ENCODE assay signal across 24 cellular contexts in genomic region chr11:27291954-27292641, GRCh38.
DNase-seq lines count a peak whose midpoint lies in the region; ATAC-seq, FAIRE-seq and TF ChIP-seq lines count a peak whose summit lies in the region.
"Had no signal": no experiment of that assay in that cellular context is flagged by ENCODE, and none has a peak within 500 bp of the region (broad histone marks: within the 10 kb centered on the region; RNA-seq: fewer than 3 reads in every experiment).

No MANE protein-coding gene starts in this region.

- H3K4me3 ChIP-seq in astrocyte (ENCODE audit: insufficient read depth, low read depth, low read length) (no peak overlapping the region), smooth muscle cell (no peak overlapping the region)
- H3K4me3 ChIP-seq: BLaER1 treated with 17β-estradiol and CSF1 and Interleukin-3, amounts not matched to agents 10 nM and 100 nM; SJCRH30; thyroid gland had no signal

- DNase-seq in HCEC 1CT = peak; percentile 53
- peak; percentile 49 for DNase-seq in astrocyte (ENCODE audit: low read depth)
- DNase-seq in left lobe of liver (ENCODE audit: low spot score) = peak; percentile 80
- no peak for DNase-seq in smooth muscle cell (lab: John Stamatoyannopoulos, UW; ENCODE audit: unreplicated experiment)
- no peak for DNase-seq in endothelial cell (ENCODE audit: low spot score)
- no peak for DNase-seq in NCI-H526 treated with DMSO at 0.1 percent for 48 hours (lab: John Stamatoyannopoulos, UW)
- DNase-seq in NCI-H82 treated with DMSO at 0.1 percent for 48 hours (lab: John Stamatoyannopoulos, UW; ENCODE audit: unreplicated experiment) = no peak
- DNase-seq: activated naive CD4-positive, alpha-beta T cell; brain microvascular endothelial cell; DMS79; effector CD4-positive, alpha-beta T cell; foreskin melanocyte; mesenchymal stem cell; NCI-H1092; NCI-H1694 treated with DMSO at 0.1 percent for 48 hours; NCI-H526; nucleus accumbens; thyroid gland had no signal

- H3K79me2 ChIP-seq in astrocyte (ENCODE audit: insufficient read depth, low read length) (no peaks in the 10 kb centered on the region), smooth muscle cell (ENCODE audit: low read depth) (no peaks in the 10 kb centered on the region)

- WGBS in smooth muscle cell (ENCODE audit: low lambda C conversion rate) = 63% methylated on average over 5 of the region's 5 CpGs

- H3K27me3 Mint-ChIP-seq in astrocyte (ENCODE audit: low read depth, unreplicated experiment) (no peaks in the 10 kb centered on the region), endothelial cell (ENCODE audit: unreplicated experiment) (peaks cover 2% of the 10 kb centered on the region)

- H2AFZ ChIP-seq in astrocyte (ENCODE audit: low read depth, low read length) = no peak overlapping the region
- H2AFZ ChIP-seq in smooth muscle cell (ENCODE audit: low read depth) = peak overlapping the region; percentile 36

- H3K4me1 ChIP-seq in astrocyte (ENCODE audit: insufficient read depth, low read length) (peaks cover 10% of the 10 kb centered on the region), smooth muscle cell (ENCODE audit: low read depth) (peaks cover 10% of the 10 kb centered on the region)
- H3K4me1 ChIP-seq: BLaER1 treated with 17β-estradiol and CSF1 and Interleukin-3, amounts not matched to agents 10 nM and 100 nM; thyroid gland had no signal

- no peak overlapping the region for H3K27ac ChIP-seq in astrocyte (ENCODE audit: low read depth, low read length)
- no peak overlapping the region for H3K27ac ChIP-seq in smooth muscle cell (ENCODE audit: low read depth)
- H3K27ac ChIP-seq: BLaER1 treated with 17β-estradiol and CSF1 and Interleukin-3, amounts not matched to agents 10 nM and 100 nM; brain microvascular endothelial cell; SJCRH30; thyroid gland had no signal

- no peak overlapping the region for H3K4me3 Mint-ChIP-seq in astrocyte (ENCODE audit: unreplicated experiment)
- H3K4me3 Mint-ChIP-seq in endothelial cell (ENCODE audit: unreplicated experiment) = no peak overlapping the region
- H3K4me3 Mint-ChIP-seq: activated T-cell treated with anti-CD3 and anti-CD28 coated beads, Interleukin-2, amount 50 U/mL, for 72 hours; naive thymus-derived CD4-positive, alpha-beta T cell; stimulated activated naive CD8-positive, alpha-beta T cell treated with anti-CD3 and anti-CD28 coated beads, Interleukin-15, Interleukin-2, amounts not matched to agents 100 ng/mL and 50 ng/mL, for 24 hours; WTC11 had no signal

- H3K36me3 Mint-ChIP-seq in astrocyte (ENCODE audit: low read depth, unreplicated experiment) (peaks cover 4% of the 10 kb centered on the region), endothelial cell (ENCODE audit: low read depth, unreplicated experiment) (peaks cover 8% of the 10 kb centered on the region)

- peaks cover 5% of the 10 kb centered on the region for H3F3A ChIP-seq in smooth muscle cell (ENCODE audit: low read depth)

- H3K4me1 Mint-ChIP-seq in astrocyte (ENCODE audit: low read depth, unreplicated experiment) = peaks cover 18% of the 10 kb centered on the region
- H3K4me1 Mint-ChIP-seq in endothelial cell (ENCODE audit: unreplicated experiment) = no peaks in the 10 kb centered on the region
- H3K4me1 Mint-ChIP-seq: naive thymus-derived CD4-positive, alpha-beta T cell had no signal

- TF ChIP-seq CTCF in astrocyte (IDR thresholded peaks at IDR 0.05; ENCODE audit: insufficient read depth, low read depth, low read length) = no peak
- TF ChIP-seq CTCF in smooth muscle cell (IDR thresholded peaks at IDR 0.05; ENCODE audit: borderline replicate concordance, insufficient read depth, poor library complexity, severe bottlenecking) = no peak
- TF ChIP-seq CTCF in endothelial cell (IDR thresholded peaks at IDR 0.05; ENCODE audit: unreplicated experiment) = no peak

- H3K36me3 ChIP-seq in astrocyte (ENCODE audit: insufficient read depth, low read length) (no peaks in the 10 kb centered on the region), smooth muscle cell (ENCODE audit: low read depth) (no peaks in the 10 kb centered on the region)
- H3K36me3 ChIP-seq: brain microvascular endothelial cell, SJCRH30, thyroid gland had no signal

- H4K20me1 ChIP-seq in astrocyte (ENCODE audit: insufficient read depth, low read length) = no peaks in the 10 kb centered on the region
- H4K20me1 ChIP-seq in smooth muscle cell (ENCODE audit: low read depth) = no peaks in the 10 kb centered on the region
- H4K20me1 ChIP-seq: BLaER1 treated with 17β-estradiol and CSF1 and Interleukin-3, amounts not matched to agents 10 nM and 100 nM had no signal

- H3K27me3 ChIP-seq in astrocyte (ENCODE audit: insufficient read depth, low read length) = no peaks in the 10 kb centered on the region
- no peaks in the 10 kb centered on the region for H3K27me3 ChIP-seq in smooth muscle cell (ENCODE audit: low read depth)
- H3K27me3 ChIP-seq: BLaER1 treated with 17β-estradiol and CSF1 and Interleukin-3, amounts not matched to agents 10 nM and 100 nM; brain microvascular endothelial cell; SJCRH30; thyroid gland had no signal

- no peak overlapping the region for H3K4me2 ChIP-seq in astrocyte (ENCODE audit: low read length)
- H3K4me2 ChIP-seq in smooth muscle cell = no peak overlapping the region
- H3K4me2 ChIP-seq: BLaER1 treated with 17β-estradiol and CSF1 and Interleukin-3, amounts not matched to agents 10 nM and 100 nM had no signal

- no peak overlapping the region for H3K9ac ChIP-seq in astrocyte (ENCODE audit: low read length)
- H3K9ac ChIP-seq in smooth muscle cell (ENCODE audit: low read depth) = no peak overlapping the region
- H3K9ac ChIP-seq: BLaER1 treated with 17β-estradiol and CSF1 and Interleukin-3, amounts not matched to agents 10 nM and 100 nM had no signal

- H3K9me3 ChIP-seq in astrocyte (ENCODE audit: insufficient read depth, low read depth, low read length) = no peaks in the 10 kb centered on the region
- no peaks in the 10 kb centered on the region for H3K9me3 ChIP-seq in smooth muscle cell (replicated peaks; ENCODE audit: low read depth)
- H3K9me3 ChIP-seq: thyroid gland had no signal

- no peak for FAIRE-seq in astrocyte (lab: Jason Lieb, UNC)

- peak; percentile 95 for ATAC-seq in left lobe of liver
- ATAC-seq: activated T-cell treated with anti-CD3 and anti-CD28 coated beads, Interleukin-2, amount 50 U/mL, for 72 hours; naive thymus-derived CD4-positive, alpha-beta T cell; WTC11 had no signal

- no peak overlapping the region for H3K27ac Mint-ChIP-seq in astrocyte (ENCODE audit: unreplicated experiment)
- no peak overlapping the region for H3K27ac Mint-ChIP-seq in endothelial cell (ENCODE audit: unreplicated experiment)
- H3K27ac Mint-ChIP-seq: activated T-cell treated with anti-CD3 and anti-CD28 coated beads, Interleukin-2, amount 50 U/mL, for 72 hours; naive thymus-derived CD4-positive, alpha-beta T cell; stimulated activated naive CD8-positive, alpha-beta T cell treated with anti-CD3 and anti-CD28 coated beads, Interleukin-15, Interleukin-2, amounts not matched to agents 100 ng/mL and 50 ng/mL, for 24 hours; WTC11 had no signal

- peaks cover 8% of the 10 kb centered on the region for H3K9me3 Mint-ChIP-seq in astrocyte (ENCODE audit: unreplicated experiment)
- H3K9me3 Mint-ChIP-seq in endothelial cell (ENCODE audit: unreplicated experiment) = peaks cover 14% of the 10 kb centered on the region

Comparison
In these comparisons a context has a peak if more than half of its experiments do, and no peak if none do; other contexts are left out.
1. DNase-seq: peak in HCEC 1CT (single experiment), astrocyte (single experiment) and left lobe of liver (single experiment); none in smooth muscle cell (single experiment), endothelial cell (single experiment), NCI-H526 treated with DMSO at 0.1 percent for 48 hours (single experiment) and NCI-H82 treated with DMSO at 0.1 percent for 48 hours (single experiment).